In the genomic region with DNA sequence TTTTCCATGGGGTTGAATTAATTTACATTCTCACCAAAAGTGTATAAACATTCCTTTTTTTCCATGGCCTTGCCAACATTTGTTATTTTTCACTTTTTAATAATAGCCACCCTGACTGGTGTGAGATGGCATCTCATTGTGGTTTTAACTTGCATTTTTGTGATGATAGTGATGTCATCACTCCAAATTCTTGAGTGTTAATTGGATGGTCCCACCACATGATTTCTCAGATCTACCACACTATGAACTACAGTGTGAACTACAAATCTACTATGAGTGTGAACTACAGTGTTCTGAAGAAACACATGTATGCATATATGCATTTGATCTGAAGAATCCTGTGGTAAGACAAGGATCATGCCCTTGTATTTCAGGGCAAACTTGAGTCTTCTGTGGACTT, we compare ENCODE assay signal across 19 cellular contexts.
A peak's percentile ranks its signal among the peaks of the same experiment; 100 is the strongest.
DNase-seq lines count a peak whose midpoint lies in the region; ATAC-seq and TF ChIP-seq lines count a peak whose summit lies in the region.
"Had no signal": no experiment of that assay in that cellular context is flagged by ENCODE, and none has a peak within 500 bp of the region (broad histone marks: within the 10 kb centered on the region; RNA-seq: fewer than 3 reads in every experiment).

No MANE protein-coding gene starts in this region.

- no peak overlapping the region for H2BK120ac ChIP-seq in neuronal stem cell (ENCODE audit: low read depth, low read length)

- H3K79me2 ChIP-seq in mammary epithelial cell (ENCODE audit: insufficient read depth, low read length): no peaks in the 10 kb centered on the region

- in situ Hi-C loops in mammary epithelial cell (cut with MboI; ENCODE audit: low sequenced_read_pairs in 2 of 2): no loop called here

- no peaks in the 10 kb centered on the region for H3K36me3 ChIP-seq in mammary epithelial cell (ENCODE audit: insufficient read depth, low read length)
- no peaks in the 10 kb centered on the region for H3K36me3 ChIP-seq in breast epithelium
- H3K36me3 ChIP-seq in neuronal stem cell (replicated peaks in 1 of 2; ENCODE audit: control insufficient read depth in 2 of 2, insufficient read depth in 2 of 2, low read length in 2 of 2): no peaks in the 10 kb centered on the region

- H3K27ac ChIP-seq in mammary epithelial cell (ENCODE audit: insufficient read depth, low read depth, low read length): no peak overlapping the region
- H3K27ac ChIP-seq in breast epithelium: no peak overlapping the region
- no peak overlapping the region for H3K27ac ChIP-seq in neuronal stem cell (replicated peaks; ENCODE audit: low read length)
- H3K27ac ChIP-seq: 22Rv1 had no signal

- no peak overlapping the region for H3K4ac ChIP-seq in neuronal stem cell (ENCODE audit: low read length)

- no peak for TF ChIP-seq POLR2A in breast epithelium (IDR thresholded peaks at IDR 0.05)

- no peak overlapping the region for H2BK5ac ChIP-seq in neuronal stem cell (ENCODE audit: low read length)

- no peak overlapping the region for H3K23ac ChIP-seq in neuronal stem cell (ENCODE audit: low read depth, low read length, poor library complexity)

- no peak for ATAC-seq in GM18873 (IDR thresholded peaks at IDR 0.05; ENCODE audit: low FRiP score, unreplicated experiment)
- no peak for ATAC-seq in SK-N-SH treated with all-trans-retinoic acid at 6 μM for 48 hours
- ATAC-seq: GM12878 had no signal

- H3K27me3 ChIP-seq in mammary epithelial cell (ENCODE audit: insufficient read depth, low read length) (no peaks in the 10 kb centered on the region), breast epithelium (no peaks in the 10 kb centered on the region), neuronal stem cell (ENCODE audit: control insufficient read depth in 3 of 3, insufficient read depth in 3 of 3, low read depth in 1 of 3, low read length in 3 of 3) (no peaks in the 10 kb centered on the region)

- no peak overlapping the region for H2BK12ac ChIP-seq in neuronal stem cell (ENCODE audit: low read length)

- H4K8ac ChIP-seq in neuronal stem cell (ENCODE audit: low read depth, low read length): no peak overlapping the region

- H3K9me3 ChIP-seq in mammary epithelial cell (replicated peaks; ENCODE audit: insufficient read depth, low read length) (no peaks in the 10 kb centered on the region), breast epithelium (peaks cover 6 to 31% of the 10 kb centered on the region in 2 donors), neuronal stem cell (replicated peaks in 1 of 2; ENCODE audit: control insufficient read depth in 2 of 2, insufficient read depth in 1 of 2, low read depth in 1 of 2, low read length in 2 of 2) (no peaks in the 10 kb centered on the region)
- H3K9me3 ChIP-seq: Caco-2, SK-N-SH had no signal

- no peak overlapping the region for H3K18ac ChIP-seq in neuronal stem cell (ENCODE audit: low read length)

- no peak overlapping the region for H2BK15ac ChIP-seq in neuronal stem cell (ENCODE audit: low read length)

- no peak overlapping the region for H4K91ac ChIP-seq in neuronal stem cell (ENCODE audit: low read depth, low read length, poor library complexity)

- intact Hi-C loops in mammary epithelial cell (cut with micrococcal nuclease) (no loop called here), breast epithelium (cut with DNase I; ENCODE audit: low total_unique reads) (no loop called here)

- no peak for TF ChIP-seq CTCF in mammary epithelial cell (conservative IDR thresholded peaks at IDR 0.05 in 1 of 2, IDR thresholded peaks at IDR 0.05 in 1 of 2; ENCODE audit: extremely low read depth in 1 of 2, insufficient read depth in 1 of 2, low read depth in 1 of 2, low read length in 2 of 2)
- no peak for TF ChIP-seq CTCF in breast epithelium (IDR thresholded peaks at IDR 0.05)
- TF ChIP-seq CTCF in choroid plexus epithelial cell (conservative IDR thresholded peaks at IDR 0.05; ENCODE audit: low read depth, low read length): no peak

- H3K4me1 ChIP-seq in mammary epithelial cell (ENCODE audit: insufficient read depth, low read length) (no peaks in the 10 kb centered on the region), breast epithelium (no peaks in the 10 kb centered on the region), neuronal stem cell (ENCODE audit: control insufficient read depth in 2 of 2, insufficient read depth in 1 of 2, low read depth in 1 of 2, low read length in 2 of 2) (no peaks in the 10 kb centered on the region)
- H3K4me1 ChIP-seq: Caco-2 had no signal

- H3K9ac ChIP-seq in mammary epithelial cell (ENCODE audit: insufficient read depth, low read length) (no peak overlapping the region), neuronal stem cell (ENCODE audit: low read depth, low read length, poor library complexity) (no peak overlapping the region)
- H3K9ac ChIP-seq: SK-N-SH had no signal

- dilution Hi-C loops in mammary epithelial cell (cut with HindIII; ENCODE audit: low sequenced_read_pairs): no loop called here

- H3K4me3 ChIP-seq in mammary epithelial cell (replicated peaks in 1 of 3; ENCODE audit: insufficient read depth in 1 of 3, low read depth in 2 of 3, low read length in 3 of 3): no peak overlapping the region
- H3K4me3 ChIP-seq in breast epithelium: no peak overlapping the region
- no peak overlapping the region for H3K4me3 ChIP-seq in choroid plexus epithelial cell (ENCODE audit: low read depth, low read length)
- H3K4me3 ChIP-seq in neuronal stem cell (ENCODE audit: low read length in 2 of 2): no peak overlapping the region
- H3K4me3 ChIP-seq: GM12878 had no signal

- no TSS peak for BruUV-seq in mammary epithelial cell (replicated peaks; lab: Mats Ljungman, UMichigan)

- H2AK5ac ChIP-seq in neuronal stem cell (ENCODE audit: low read depth, low read length): no peak overlapping the region

- H3K4me2 ChIP-seq in mammary epithelial cell (ENCODE audit: insufficient read depth, low read depth, low read length) (no peak overlapping the region), neuronal stem cell (ENCODE audit: insufficient read depth, low read length, poor library complexity, severe bottlenecking) (no peak overlapping the region)
- H3K4me2 ChIP-seq: SK-N-SH had no signal

- H3K79me1 ChIP-seq in neuronal stem cell (ENCODE audit: low read depth, low read length): no peaks in the 10 kb centered on the region

- peak overlapping the region; percentile 56 for H3K14ac ChIP-seq in neuronal stem cell (ENCODE audit: low read length)

- peak; percentile 21 for DNase-seq in mammary epithelial cell
- DNase-seq in breast epithelium (ENCODE audit: low spot score in 2 of 2): no peak
- DNase-seq in RPMI7951 (ENCODE audit: low read depth): peak; percentile 54
- DNase-seq in choroid plexus epithelial cell (ENCODE audit: low read depth): peak; percentile 28
- DNase-seq in neuronal stem cell (ENCODE audit: low spot score): no peak
- no peak for DNase-seq in NCI-H2029 (lab: John Stamatoyannopoulos, UW)
- DNase-seq: Caco-2; CD4-positive, alpha-beta T cell; NCI-H1105 treated with DMSO at 0.1 percent for 48 hours; NCI-H1694 treated with DMSO at 0.1 percent for 48 hours; NCI-H345; NCI-H524 treated with DMSO at 0.1 percent for 48 hours; RPMI8226; SHP77 treated with DMSO at 0.1 percent for 48 hours; SK-N-SH had no signal

- no peaks in the 10 kb centered on the region for H4K20me1 ChIP-seq in mammary epithelial cell (ENCODE audit: insufficient read depth, low read length)

- CTCF ChIA-PET in mammary epithelial cell (lab: Charles Lee; ENCODE audit: low non-redundant PET): no interaction called here

- H2AFZ ChIP-seq in mammary epithelial cell (ENCODE audit: low read depth, low read length) (no peak overlapping the region), neuronal stem cell (ENCODE audit: low read length) (no peak overlapping the region)

TF ChIP-seq in SK-N-SH treated with all-trans-retinoic acid at 6 μM for 48 hours, 23 proteins besides CTCF, POLR2A, EP300 and RAD21:
- TF ChIP-seq CSDC2 (CRISPR knock-in tag; IDR thresholded peaks at IDR 0.05): no peak
TF ChIP-seq in SK-N-SH treated with all-trans-retinoic acid at 6 μM for 48 hours: peak in this region for 0.

Comparison
In these comparisons a context has a peak if more than half of its experiments do, and no peak if none do; other contexts are left out.
1. DNase-seq: peak in mammary epithelial cell (single experiment), RPMI7951 (single experiment) and choroid plexus epithelial cell (single experiment); none in breast epithelium (0 of 2), neuronal stem cell (single experiment) and NCI-H2029 (single experiment).